In genomic region chr17:36592711-36593321, GRCh38 we compare ENCODE assay signal across 8 cellular contexts. TPM values are rescaled to one million over a fixed set of nuclear protein-coding genes. Genes with fewer than 3 reads are reported as not detected.
DNase-seq lines count a peak whose midpoint lies in the region; ATAC-seq and TF ChIP-seq lines count a peak whose summit lies in the region.

No MANE protein-coding gene starts in this region.

- H3K4me2 ChIP-seq in GM23338: peak overlapping the region; percentile 92

- no peaks in the 10 kb centered on the region for H3K27me3 ChIP-seq in GM23338 (ENCODE audit: insufficient read depth)

- intact Hi-C loops in left cardiac atrium (cut with DNase I): loop anchor here in 1 of 2 donors (5.0 kb wide), 1 partner anchor 56 kb away; no protein-coding TSS in a partner anchor

- DNase-seq in GM23338 (ENCODE audit: low spot score): peak; percentile 29
- DNase-seq in left cardiac atrium: no peak
- no peak for DNase-seq in skeletal muscle cell (ENCODE audit: low read depth)
- DNase-seq in NCI-H446 treated with DMSO at 0.1 percent for 48 hours (lab: John Stamatoyannopoulos, UW): no peak
- no peak for DNase-seq in kidney tubule cell (ENCODE audit: low spot score)
- no peak for DNase-seq in NOMO-1 treated with dmso at 0.1 percent for 144 hours (lab: John Stamatoyannopoulos, UW; ENCODE audit: unreplicated experiment)

- H3K9me3 Mint-ChIP-seq in GM23338: no peaks in the 10 kb centered on the region

- peak overlapping the region; percentile 76; the same call in 1 of the 2 replicates for H3K27ac ChIP-seq in GM23338 (ENCODE audit: low read depth)

- peak overlapping the region; percentile 93 for H3K4me3 Mint-ChIP-seq in GM23338

- H3K4me1 Mint-ChIP-seq in GM23338: peaks cover 18% of the 10 kb centered on the region

- H3K9me2 ChIP-seq in GM23338 (ENCODE audit: insufficient read depth): no peaks in the 10 kb centered on the region

- H2AFZ ChIP-seq in GM23338: peak overlapping the region; percentile 89

- H3K27ac Mint-ChIP-seq in GM23338: peak overlapping the region; percentile 92

- peaks cover 11% of the 10 kb centered on the region for H3K27me3 Mint-ChIP-seq in GM23338 (ENCODE audit: insufficient read depth, low read depth, poor library complexity)

- ATAC-seq in GM23338 (peak; percentile 11), left cardiac atrium (peak; percentile 1 to 12), HG02973 (IDR thresholded peaks at IDR 0.05; ENCODE audit: unreplicated experiment) (no peak)

- peaks cover 5% of the 10 kb centered on the region for H3K36me3 ChIP-seq in GM23338 (ENCODE audit: insufficient read depth)

- TF ChIP-seq CTCF in GM23338 (conservative IDR thresholded peaks at IDR 0.05; ENCODE audit: low read depth in 2 of 2) (no peak), WI38 (IDR thresholded peaks at IDR 0.05; ENCODE audit: low read depth, low read length) (no peak)

- peaks cover 13% of the 10 kb centered on the region; the same call in 1 of the 2 replicates for H3F3A ChIP-seq in GM23338 (replicated peaks; ENCODE audit: low read depth)

- H3K79me2 ChIP-seq in GM23338 (replicated peaks; ENCODE audit: insufficient read depth): peaks cover 21% of the 10 kb centered on the region

- H3K36me3 Mint-ChIP-seq in GM23338 (ENCODE audit: low read depth): peaks cover 22% of the 10 kb centered on the region

- H3K4me1 ChIP-seq in GM23338 (ENCODE audit: insufficient read depth): peaks cover 21% of the 10 kb centered on the region

- peak overlapping the region; percentile 95 for H3K4me3 ChIP-seq in GM23338
- H3K4me3 ChIP-seq in WI38 (ENCODE audit: low read depth, low read length): peak overlapping the region; percentile 60
- H3K4me3 ChIP-seq in skeletal muscle cell (ENCODE audit: low read depth, low read length): peak overlapping the region; percentile 71

- H4K20me1 ChIP-seq in GM23338 (replicated peaks; ENCODE audit: insufficient read depth): peaks cover 2% of the 10 kb centered on the region

TF ChIP-seq in GM23338, 12 proteins besides CTCF, POLR2A, EP300 and RAD21 (continues in another document):
- no peak for TF ChIP-seq REST (IDR thresholded peaks at IDR 0.05; ENCODE audit: unreplicated experiment)
- no peak for TF ChIP-seq ETS1 (IDR thresholded peaks at IDR 0.05)
- TF ChIP-seq ZNF462 (CRISPR knock-in tag; IDR thresholded peaks at IDR 0.05): no peak

RNA-seq across cellular contexts. Expression of gene DHRS11, which starts 1.1 kb away (rescaled TPM):
- total RNA-seq in GM23338 (2014; rRNA removed; shearing (Covaris generic)): 36.7 and 39.6 TPM in 2 replicates
- 20.4 and 23.4 TPM in 2 replicates for polyA plus RNA-seq in GM23338 (2016; fragmentation: Nextera tagmentation; extraction: Ambion mirVana)
- 10 to 100 TPM; 14.8 to 22.2 TPM for total RNA-seq in left cardiac atrium

RNA-seq across cellular contexts. Expression of gene MRM1, which starts 8.6 kb away (rescaled TPM):
- 20.4 and 22.9 TPM in 2 replicates for total RNA-seq in GM23338 (2014; rRNA removed; shearing (Covaris generic))
- 7.6 and 8.4 TPM in 2 replicates for polyA plus RNA-seq in GM23338 (2016; fragmentation: Nextera tagmentation; extraction: Ambion mirVana)
- total RNA-seq in left cardiac atrium: 1 to 10 TPM; 3.8 to 6.8 TPM

RNA-seq across cellular contexts. Expression of gene GGNBP2, which starts 48.1 kb away (rescaled TPM):
- total RNA-seq in GM23338 (2014; rRNA removed; shearing (Covaris generic)): 37.9 and 41.2 TPM in 2 replicates
- 32.0 and 40.7 TPM in 2 replicates for polyA plus RNA-seq in GM23338 (2016; fragmentation: Nextera tagmentation; extraction: Ambion mirVana)
- total RNA-seq in left cardiac atrium: 10 to 100 TPM; 44.3 to 50.6 TPM

RNA-seq across cellular contexts. Expression of gene PIGW, which starts 58.0 kb away (rescaled TPM):
- total RNA-seq in GM23338 (2014; rRNA removed; shearing (Covaris generic)): 15.8 and 17.2 TPM in 2 replicates
- 5.5 and 8.0 TPM in 2 replicates for polyA plus RNA-seq in GM23338 (2016; fragmentation: Nextera tagmentation; extraction: Ambion mirVana)
- 1 to 10 TPM; 5.7 to 9.9 TPM for total RNA-seq in left cardiac atrium

RNA-seq across cellular contexts. Expression of gene MYO19, which starts 58.1 kb away (rescaled TPM):
- total RNA-seq in GM23338 (2014; rRNA removed; shearing (Covaris generic)): 129 and 150 TPM in 2 replicates
- 34.9 and 37.9 TPM in 2 replicates for polyA plus RNA-seq in GM23338 (2016; fragmentation: Nextera tagmentation; extraction: Ambion mirVana)
- total RNA-seq in left cardiac atrium: 10 to 100 TPM; 18.0 to 29.1 TPM
